Comparison of ENCODE assay signal across 10 cellular contexts in genomic region chr15:29888651-29889050, GRCh38.
DNase-seq lines count a peak whose midpoint lies in the region; ATAC-seq and TF ChIP-seq lines count a peak whose summit lies in the region.
"Had no signal": no experiment of that assay in that cellular context is flagged by ENCODE, and none has a peak within 500 bp of the region (broad histone marks: within the 10 kb centered on the region; RNA-seq: fewer than 3 reads in every experiment).

No MANE protein-coding gene starts in this region.

- ATAC-seq in gastroesophageal sphincter: no peak
- ATAC-seq in GM19328 (IDR thresholded peaks at IDR 0.05; ENCODE audit: unreplicated experiment): no peak

- no peaks in the 10 kb centered on the region for H4K20me1 ChIP-seq in osteoblast (ENCODE audit: insufficient read depth, low read length)
- H4K20me1 ChIP-seq: BLaER1 had no signal

- intact Hi-C loops in left ventricle myocardium inferior (cut with micrococcal nuclease): loop anchor here (10.0 kb wide), 1 partner anchor 64 kb away; the partner anchor contains the start of gene TJP1

- no peaks in the 10 kb centered on the region for H3K36me3 ChIP-seq in left ventricle myocardium inferior
- H3K36me3 ChIP-seq in osteoblast (ENCODE audit: insufficient read depth, low read length): no peaks in the 10 kb centered on the region
- H3K36me3 ChIP-seq in gastroesophageal sphincter: no peaks in the 10 kb centered on the region
- no peaks in the 10 kb centered on the region for H3K36me3 ChIP-seq in Peyer's patch
- H3K36me3 ChIP-seq: BLaER1 had no signal

- peak overlapping the region; percentile 32 for H3K4me2 ChIP-seq in osteoblast (ENCODE audit: insufficient read depth, low read length)
- H3K4me2 ChIP-seq: BLaER1 had no signal

- TF ChIP-seq CTCF in left ventricle myocardium inferior (IDR thresholded peaks at IDR 0.05; ENCODE audit: borderline replicate concordance): no peak
- TF ChIP-seq CTCF in osteoblast (IDR thresholded peaks at IDR 0.05; ENCODE audit: extremely low read depth, low read depth, low read length): no peak
- TF ChIP-seq CTCF in gastroesophageal sphincter (IDR thresholded peaks at IDR 0.05): no peak
- TF ChIP-seq CTCF in Peyer's patch (IDR thresholded peaks at IDR 0.05): no peak

- peak overlapping the region; percentile 63 for H3K27ac ChIP-seq in left ventricle myocardium inferior (replicated peaks)
- peak overlapping the region; percentile 57 for H3K27ac ChIP-seq in osteoblast (ENCODE audit: low read depth, low read length)
- no peak overlapping the region for H3K27ac ChIP-seq in gastroesophageal sphincter
- H3K27ac ChIP-seq in Peyer's patch: no peak overlapping the region
- H3K27ac ChIP-seq: BLaER1 had no signal

- H2AFZ ChIP-seq in osteoblast (ENCODE audit: low read length): peak overlapping the region; percentile 43

- peaks cover 9% of the 10 kb centered on the region for H3K9me3 ChIP-seq in left ventricle myocardium inferior (replicated peaks)
- no peaks in the 10 kb centered on the region for H3K9me3 ChIP-seq in osteoblast (ENCODE audit: low read depth, low read length)
- H3K9me3 ChIP-seq in gastroesophageal sphincter: no peaks in the 10 kb centered on the region
- H3K9me3 ChIP-seq in Peyer's patch: no peaks in the 10 kb centered on the region

- WGBS in gastroesophageal sphincter (ENCODE audit: low coverage in 1 of 2), 2 donors: 49 to 67% methylated on average over 4 to 5 of the region's 5 CpGs

- TF ChIP-seq EP300 in gastroesophageal sphincter (IDR thresholded peaks at IDR 0.05): no peak

- H3K27me3 ChIP-seq in left ventricle myocardium inferior (ENCODE audit: low read depth) (no peaks in the 10 kb centered on the region), osteoblast (ENCODE audit: insufficient read depth, low read length) (no peaks in the 10 kb centered on the region), gastroesophageal sphincter (no peaks in the 10 kb centered on the region), Peyer's patch (no peaks in the 10 kb centered on the region)
- H3K27me3 ChIP-seq: BLaER1 had no signal

- DNase-seq in Daoy (ENCODE audit: low read depth): peak; percentile 52
- DNase-seq in amniotic epithelial cell (ENCODE audit: low read depth): peak; percentile 67
- DNase-seq in left ventricle myocardium inferior: no peak
- peak; percentile 74 for DNase-seq in osteoblast (ENCODE audit: insufficient read length, low spot score, missing footprints)
- no peak for DNase-seq in DMS53 treated with DMSO at 0.1 percent for 48 hours (lab: John Stamatoyannopoulos, UW; ENCODE audit: unreplicated experiment)
- DNase-seq in Peyer's patch: no peak
- DNase-seq: activated B cell treated with CpG ODN at 0.5 μM for 24 hours had no signal

- H3K79me2 ChIP-seq in osteoblast (ENCODE audit: insufficient read depth, low read length): no peaks in the 10 kb centered on the region

- no peak for TF ChIP-seq POLR2A in gastroesophageal sphincter (IDR thresholded peaks at IDR 0.05)
- no peak for TF ChIP-seq POLR2A in Peyer's patch (IDR thresholded peaks at IDR 0.05)

- H3K4me1 ChIP-seq in left ventricle myocardium inferior (peaks cover 55% of the 10 kb centered on the region), osteoblast (ENCODE audit: insufficient read depth, low read length) (peaks cover 23% of the 10 kb centered on the region), gastroesophageal sphincter (no peaks in the 10 kb centered on the region), Peyer's patch (no peaks in the 10 kb centered on the region)
- H3K4me1 ChIP-seq: BLaER1 had no signal

- H3K4me3 ChIP-seq in left ventricle myocardium inferior (no peak overlapping the region), osteoblast (ENCODE audit: insufficient read depth, low read length) (no peak overlapping the region), gastroesophageal sphincter (no peak overlapping the region), Peyer's patch (no peak overlapping the region)
- H3K4me3 ChIP-seq: BLaER1 had no signal

Comparison
In these comparisons a context has a peak if more than half of its experiments do, and no peak if none do; other contexts are left out.
1. DNase-seq: peak in Daoy (single experiment), amniotic epithelial cell (single experiment) and osteoblast (single experiment); none in left ventricle myocardium inferior (single experiment), DMS53 treated with DMSO at 0.1 percent for 48 hours (single experiment) and Peyer's patch (0 of 3).
2. H3K27ac ChIP-seq: peak in left ventricle myocardium inferior (single experiment) and osteoblast (single experiment); none in gastroesophageal sphincter (0 of 4) and Peyer's patch (0 of 4).